ENCODE assay signal across 25 cellular contexts in the genomic region with DNA sequence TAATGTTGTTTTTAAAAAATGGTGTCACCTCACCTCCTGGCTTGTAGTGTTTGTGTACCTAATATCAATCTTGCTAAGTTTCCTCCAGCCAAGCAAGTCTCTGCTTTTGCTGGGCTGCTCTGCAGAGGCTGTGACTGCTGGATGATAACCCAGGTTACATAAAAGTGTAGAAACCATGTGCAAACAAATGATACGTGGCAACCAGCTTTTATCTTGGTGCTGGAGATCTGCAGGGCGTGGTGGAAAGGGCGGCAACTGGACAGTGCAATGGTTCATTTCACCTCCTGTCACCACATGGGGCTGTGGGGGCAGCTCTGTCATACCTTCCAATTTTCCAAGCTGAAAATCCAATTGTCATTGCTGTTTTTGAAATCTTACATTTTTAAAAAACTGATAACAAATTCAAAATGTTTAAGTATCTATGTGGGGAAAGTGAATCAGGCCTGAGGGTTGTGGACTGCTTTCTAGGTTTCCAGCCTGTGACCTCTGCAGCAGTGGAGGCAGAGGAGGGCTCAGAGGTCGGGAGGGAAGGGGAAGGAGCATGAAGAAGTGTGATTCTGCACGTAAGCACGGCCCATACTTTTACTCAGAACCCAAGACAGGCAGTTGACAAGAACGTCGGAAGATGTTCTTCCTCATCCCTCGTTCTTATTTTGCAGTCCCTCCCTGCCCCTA. TPM values are rescaled to one million over a fixed set of nuclear protein-coding genes. Genes with fewer than 3 reads are reported as not detected.
DNase-seq lines count a peak whose midpoint lies in the region; ATAC-seq, FAIRE-seq and TF ChIP-seq lines count a peak whose summit lies in the region.
"Had no signal": no experiment of that assay in that cellular context is flagged by ENCODE, and none has a peak within 500 bp of the region (broad histone marks: within the 10 kb centered on the region; RNA-seq: fewer than 3 reads in every experiment).

No MANE protein-coding gene starts in this region.

- no peak for TF ChIP-seq POLR2A in body of pancreas (IDR thresholded peaks at IDR 0.05)

- H3K27ac ChIP-seq in body of pancreas (no peak overlapping the region), pancreas (no peak overlapping the region), PC-9 (no peak overlapping the region)
- H3K27ac ChIP-seq: C4-2B had no signal

- peaks cover 7% of the 10 kb centered on the region for H3K4me1 ChIP-seq in body of pancreas
- peaks cover 0 to 4% (median 0%) of the 10 kb centered on the region in 3 donors for H3K4me1 ChIP-seq in pancreas
- no peaks in the 10 kb centered on the region for H3K4me1 ChIP-seq in PC-9 (replicated peaks; ENCODE audit: insufficient read depth)

- no peaks in the 10 kb centered on the region for H3K9me2 ChIP-seq in PC-9 (ENCODE audit: insufficient read depth)

- H3K36me3 ChIP-seq in body of pancreas (replicated peaks in 1 of 2; ENCODE audit: insufficient read depth in 1 of 2, low read depth in 2 of 2) (no peaks in the 10 kb centered on the region), pancreas (no peaks in the 10 kb centered on the region), PC-9 (ENCODE audit: low read depth) (no peaks in the 10 kb centered on the region)

- H3K4me3 ChIP-seq in body of pancreas = no peak overlapping the region
- H3K4me3 ChIP-seq in pancreas = no peak overlapping the region
- H3K4me3 ChIP-seq in PC-9 = no peak overlapping the region

- 55 to 58% methylated on average over 9 of the region's 9 CpGs for WGBS in body of pancreas, 2 donors
- 58 to 61% methylated on average over 9 of the region's 9 CpGs for WGBS in pancreas, 2 donors

- H3K79me2 ChIP-seq in PC-9 (ENCODE audit: low read depth) = no peaks in the 10 kb centered on the region

- FAIRE-seq in pancreas (lab: Jason Lieb, UNC) = no peak

- H3K4me2 ChIP-seq in PC-9 = no peak overlapping the region

- POLR2A ChIA-PET in PC-9 (lab: Charles Lee; ENCODE audit: unreplicated experiment) = interaction anchor here (0.7 kb wide), 1 partner anchor 464 kb away, joined by 7 read pairs; no protein-coding TSS in a partner anchor

- ATAC-seq in body of pancreas = peak; percentile 63
- peak; percentile 55 to 92 (median 86) for ATAC-seq in pancreas
- ATAC-seq: activated T-cell treated with anti-CD3 and anti-CD28 coated beads, Interleukin-2, amount 50 U/mL, for 4 hours; esophagus mucosa had no signal

- H3K9me3 ChIP-seq in body of pancreas = no peaks in the 10 kb centered on the region
- H3K9me3 ChIP-seq in pancreas = no peaks in the 10 kb centered on the region
- peaks cover 8% of the 10 kb centered on the region for H3K9me3 ChIP-seq in PC-9 (ENCODE audit: insufficient read depth, low read depth)

- no peak for TF ChIP-seq CTCF in body of pancreas (IDR thresholded peaks at IDR 0.05)
- no peak for TF ChIP-seq CTCF in pancreas (IDR thresholded peaks at IDR 0.05)
- no peak for TF ChIP-seq CTCF in PC-9 (conservative IDR thresholded peaks at IDR 0.05)

- H3K27me3 ChIP-seq in body of pancreas (no peaks in the 10 kb centered on the region), pancreas (no peaks in the 10 kb centered on the region), PC-9 (ENCODE audit: insufficient read depth, low read depth) (peaks cover 49% of the 10 kb centered on the region)

- H4K20me1 ChIP-seq in PC-9 (ENCODE audit: insufficient read depth) = no peaks in the 10 kb centered on the region

- BruUV-seq in PC-9 (replicated peaks; lab: Mats Ljungman, UMichigan) = no TSS peak

- DNase-seq in HUDEP-2 (lab: John Stamatoyannopoulos, UW; ENCODE audit: unreplicated experiment in 76 of 76) = peak in 73 of 76 experiments; percentile 61 to 97 (median 86)
- peak in 3 of 4 donors; percentile 25 to 49 (median 44) for DNase-seq in body of pancreas
- DNase-seq in pancreas = peak in 1 of 6 donors; percentile 26
- DNase-seq in NCI-H187 (lab: John Stamatoyannopoulos, UW) = no peak
- DNase-seq in GM19238 (ENCODE audit: insufficient read length, low spot score) = no peak
- no peak for DNase-seq in PC-9
- DNase-seq: ACHN; activated CD4-positive, CD25-positive, alpha-beta regulatory T cell treated with anti-CD3 and anti-CD28 coated beads, Interleukin-2, amount 50 U/mL, for 72 hours; activated naive CD4-positive, alpha-beta T cell treated with anti-CD3 and anti-CD28 coated beads, Interleukin-2, amount 10 ng/mL, durations not matched to agents 7 days and 5 days; activated T-cell treated with anti-CD3 and anti-CD28 coated beads, Interleukin-2, amount 50 U/mL, for 4 hours; anterior cingulate cortex; DMS153; GDM1; GOT3; left cardiac atrium; NCI-H2171; NCI-H526 treated with DMSO at 0.1 percent for 48 hours; retina; stimulated activated CD4-positive, alpha-beta T cell treated with anti-CD3 and anti-CD28 coated beads, Interleukin-15, amount 100 ng/mL, for 24 hours had no signal

- intact Hi-C loops in body of pancreas (cut with DNase I) = no loop called here
- intact Hi-C loops in pancreas (cut with DNase I) = no loop called here
- intact Hi-C loops in PC-9 (cut with micrococcal nuclease; ENCODE audit: unreplicated experiment) = no loop called here

- CTCF ChIA-PET in PC-9 (lab: Charles Lee) = no interaction called here

- no peaks in the 10 kb centered on the region for H3F3A ChIP-seq in PC-9 (ENCODE audit: insufficient read depth, low read depth)

- H2AFZ ChIP-seq in PC-9 = no peak overlapping the region

RNA-seq across cellular contexts. Expression of a gene that starts 9.7 kb away (rescaled TPM):
- total RNA-seq in body of pancreas (not detected), pancreas (under 1 TPM in 2 of 6 donors, not detected in 4; 0.12 to 0.16 TPM), PC-9 (2021) (not detected in 2 replicates)
- polyA plus RNA-seq in pancreas = under 1 TPM in 1 of 2 donors, not detected in 1; 0.52 TPM
- total RNA-seq: esophagus mucosa, HT-29, left cardiac atrium, LHCN-M2, mucosa of gallbladder, temporal lobe had no signal

RNA-seq across cellular contexts. Expression of a gene that starts 22.3 kb away (rescaled TPM):
- not detected for total RNA-seq in body of pancreas
- total RNA-seq in pancreas = under 1 TPM in 5 of 6 donors, not detected in 1; 0.09 to 0.37 (median 0.26) TPM
- polyA plus RNA-seq in pancreas = 1 to 10 TPM; 1.5 to 2.7 TPM
- total RNA-seq in PC-9 (2021) = not detected in 2 replicates
- total RNA-seq: esophagus mucosa, HT-29, LHCN-M2 had no signal

RNA-seq across cellular contexts. Expression of a gene that starts 32.9 kb away (rescaled TPM):
- 1 to 10 TPM; 1.6 to 2.3 TPM for total RNA-seq in body of pancreas
- 1 to 10 TPM in 4 of 6 donors, under 1 TPM in 2; 0.60 to 3.5 (median 1.8) TPM for total RNA-seq in pancreas
- polyA plus RNA-seq in pancreas = 10 to 100 TPM in 1 of 2 donors, 1 to 10 TPM in 1; 3.6 to 30.1 TPM
- 0.23 and 0.44 TPM in 2 replicates for total RNA-seq in PC-9 (2021)
- total RNA-seq: activated T-cell treated with anti-CD3 and anti-CD28 coated beads, Interleukin-2, amount 50 U/mL, for 4 hours; esophagus mucosa; HT-29; left cardiac atrium; LHCN-M2; mucosa of gallbladder; temporal lobe had no signal

RNA-seq across cellular contexts. Expression of a gene that starts 51.6 kb away (rescaled TPM):
- total RNA-seq in body of pancreas (1 to 10 TPM in 1 of 2 donors, under 1 TPM in 1; 0.52 to 3.0 TPM), pancreas (1 to 10 TPM in 2 of 6 donors, under 1 TPM in 4; 0.32 to 2.1 (median 0.94) TPM), PC-9 (2021) (28.1 and 29.8 TPM in 2 replicates)
- under 1 TPM; 0.38 to 0.49 TPM for polyA plus RNA-seq in pancreas
- total RNA-seq: temporal lobe had no signal

Comparison
In these comparisons a context has a peak if more than half of its experiments do, and no peak if none do; other contexts are left out.
1. DNase-seq: peak in HUDEP-2 (73 of 76) and body of pancreas (3 of 4); none in NCI-H187 (0 of 2), GM19238 (single experiment) and PC-9 (0 of 2).